In the genomic region with DNA sequence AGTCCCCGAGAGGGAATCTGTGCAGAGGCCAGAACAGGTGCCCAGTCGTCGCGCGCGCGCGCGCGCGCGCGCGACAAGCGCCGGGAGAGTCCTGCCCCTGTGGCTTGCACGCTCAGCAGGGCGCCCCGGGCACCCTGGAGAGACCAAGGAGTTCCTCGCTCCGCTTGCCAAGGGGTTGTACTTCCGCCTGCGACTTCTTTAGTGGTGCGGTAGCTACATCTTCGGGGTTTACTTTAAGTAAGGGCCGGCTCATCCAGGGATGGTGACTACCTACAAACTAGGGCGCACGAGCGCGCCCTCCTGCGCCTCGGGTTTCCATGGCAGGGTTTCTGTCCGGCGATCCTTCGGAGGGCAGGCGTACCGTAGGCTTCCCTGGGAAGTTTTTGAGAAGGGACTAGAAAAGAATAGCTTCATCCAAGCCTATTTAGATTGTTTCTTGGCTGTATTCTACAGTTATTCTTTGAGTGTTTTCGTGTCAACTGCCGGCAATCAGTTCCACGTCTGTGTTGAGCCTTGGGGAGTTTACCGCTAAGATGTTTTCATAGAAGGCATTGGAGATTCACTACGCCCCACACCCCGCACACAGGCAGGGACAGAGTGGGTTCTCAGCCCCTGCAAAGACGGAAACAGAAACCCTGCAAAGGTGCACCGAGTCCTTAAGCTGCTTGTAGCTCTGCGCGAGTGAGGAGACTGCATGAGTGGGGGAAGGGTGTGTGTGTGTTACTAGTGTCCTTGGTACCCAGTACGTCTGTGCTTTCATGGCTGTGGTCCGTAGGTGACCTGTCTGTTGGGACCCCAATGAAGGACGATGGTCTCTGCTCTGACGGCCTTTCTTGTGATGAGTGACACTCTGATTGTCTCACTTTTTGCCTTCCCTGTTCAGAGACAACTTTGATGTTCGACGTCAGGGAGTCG, we compare ENCODE assay signal across 8 cellular contexts. TPM values are rescaled to one million over a fixed set of nuclear protein-coding genes. Genes with fewer than 3 reads are reported as not detected.
DNase-seq lines count a peak whose midpoint lies in the region; ATAC-seq, FAIRE-seq and TF ChIP-seq lines count a peak whose summit lies in the region.

No MANE protein-coding gene starts in this region.

- H3K27ac ChIP-seq in HepG2 (ENCODE audit: extremely low read length, insufficient read depth, low read length): no peak overlapping the region
- no peak overlapping the region for H3K27ac ChIP-seq in right lobe of liver
- no peak overlapping the region for H3K27ac ChIP-seq in kidney (ENCODE audit: low read depth in 2 of 2, low read length in 2 of 2)
- peak overlapping the region in 1 of 2 donors; percentile 25 for H3K27ac ChIP-seq in thoracic aorta

- CTCF ChIA-PET in HepG2 (lab: Yijun Ruan, JAX; ENCODE audit: low intra/inter-chr PET ratio, low total read pairs): no interaction called here

- TF ChIP-seq POLR2A in HepG2 (IDR thresholded peaks at IDR 0.05; ENCODE audit: insufficient read depth in 1 of 2, low read depth in 2 of 2, low read length in 2 of 2) (no peak), right lobe of liver (IDR thresholded peaks at IDR 0.05) (no peak)

- in situ Hi-C loops in HepG2 (cut with HindIII; ENCODE audit: extremely low pct_ligation_motif_present, low pct_unique_long_range_greater_than_20kb) (no loop called here), GM13976 (cut with MboI; ENCODE audit: low sequenced_read_pairs, unreplicated experiment) (no loop called here)

- 10% methylated on average over 26 of the region's 54 CpGs for WGBS in HepG2 (ENCODE audit: low lambda C conversion rate)
- WGBS in right lobe of liver (ENCODE audit: insufficient coverage, low coverage, low lambda C conversion rate, missing lambda C conversion rate): 0% methylated on average over 31 of the region's 54 CpGs

- TF ChIP-seq CTCF in HepG2 (CRISPR knock-in tag; IDR thresholded peaks at IDR 0.05) (0 out of 2 replicates have a peak, but pooled peaks have one; percentile 4), right lobe of liver (IDR thresholded peaks at IDR 0.05) (no peak), kidney (IDR thresholded peaks at IDR 0.05; ENCODE audit: borderline replicate concordance, extremely low read depth, insufficient read depth) (no peak), thoracic aorta (IDR thresholded peaks at IDR 0.05) (no peak), GM13976 (IDR thresholded peaks at IDR 0.05; ENCODE audit: borderline replicate concordance, control extremely low read depth, extremely low read depth, insufficient read depth, missing control alignments) (no peak)

- no peaks in the 10 kb centered on the region for H3K9me3 ChIP-seq in HepG2 (ENCODE audit: low read length)
- H3K9me3 ChIP-seq in right lobe of liver: no peaks in the 10 kb centered on the region
- peaks cover 5% of the 10 kb centered on the region for H3K9me3 ChIP-seq in adipocyte (ENCODE audit: control insufficient read depth, low read length)
- no peaks in the 10 kb centered on the region for H3K9me3 ChIP-seq in kidney (ENCODE audit: control insufficient read depth in 1 of 2, low read length in 2 of 2)
- H3K9me3 ChIP-seq in thoracic aorta: no peaks in the 10 kb centered on the region

- ATAC-seq in HepG2 (peak; percentile 14), right lobe of liver (no peak), thoracic aorta (ENCODE audit: insufficient number of reproducible peaks, low FRiP score, low read depth) (no peak), GM18520 (IDR thresholded peaks at IDR 0.05; ENCODE audit: unreplicated experiment) (no peak)

- peaks cover 38% of the 10 kb centered on the region for H3K4me1 ChIP-seq in HepG2 (ENCODE audit: insufficient read depth, low read length)
- peaks cover 0 to 44% (median 14%) of the 10 kb centered on the region in 4 donors for H3K4me1 ChIP-seq in right lobe of liver
- H3K4me1 ChIP-seq in adipocyte (ENCODE audit: control insufficient read depth, insufficient read depth, low read length): peaks cover 14% of the 10 kb centered on the region
- H3K4me1 ChIP-seq in kidney (ENCODE audit: control insufficient read depth in 1 of 2, insufficient read depth in 1 of 2, low read depth in 1 of 2, low read length in 2 of 2): peaks cover 13 to 37% of the 10 kb centered on the region in 2 donors
- H3K4me1 ChIP-seq in thoracic aorta (ENCODE audit: control insufficient read depth in 1 of 2, low read depth in 2 of 2): peaks cover 40 to 56% of the 10 kb centered on the region in 2 donors

- H3K9ac ChIP-seq in HepG2 (ENCODE audit: insufficient read depth, low read depth, low read length) (no peak overlapping the region), adipocyte (ENCODE audit: low read length) (no peak overlapping the region), kidney (ENCODE audit: low read length in 2 of 2) (no peak overlapping the region)

- H3K4me2 ChIP-seq in HepG2 (ENCODE audit: low read depth, low read length): peak overlapping the region; percentile 84

- H3K79me2 ChIP-seq in HepG2 (ENCODE audit: insufficient read depth, low read length): no peaks in the 10 kb centered on the region

- BruUV-seq in HepG2 (replicated peaks; lab: Mats Ljungman, UMichigan): no TSS peak

- TF ChIP-seq RAD21 in HepG2 (CRISPR knock-in tag; IDR thresholded peaks at IDR 0.05): no peak

- no peak overlapping the region for H2AFZ ChIP-seq in HepG2 (ENCODE audit: low read length)

- DNase-seq in HepG2 (ENCODE audit: low spot score) (no peak), right lobe of liver (no peak), NCI-H226 (peak; percentile 77), adipocyte (ENCODE audit: low read depth) (no peak), kidney (no peak), thoracic aorta (ENCODE audit: low spot score) (no peak), GM13976 (ENCODE audit: low spot score) (no peak)

- POLR2A ChIA-PET in HepG2 (lab: Yijun Ruan, JAX): interaction anchor here (0.7 kb wide), 1 partner anchor 781 kb away, joined by 3 read pairs; no protein-coding TSS in a partner anchor

- H3K36me3 ChIP-seq in HepG2 (replicated peaks in 1 of 2; ENCODE audit: control insufficient read depth in 1 of 2, insufficient read depth in 2 of 2, low read length in 2 of 2): no peaks in the 10 kb centered on the region
- no peaks in the 10 kb centered on the region for H3K36me3 ChIP-seq in right lobe of liver
- no peaks in the 10 kb centered on the region for H3K36me3 ChIP-seq in adipocyte (ENCODE audit: control insufficient read depth, insufficient read depth, low read length, severe bottlenecking)
- no peaks in the 10 kb centered on the region for H3K36me3 ChIP-seq in kidney (ENCODE audit: control insufficient read depth in 1 of 2, insufficient read depth in 2 of 2, low read length in 2 of 2)
- H3K36me3 ChIP-seq in thoracic aorta: no peaks in the 10 kb centered on the region

- peaks cover 15% of the 10 kb centered on the region; the same call in 1 of the 2 replicates for H4K20me1 ChIP-seq in HepG2 (ENCODE audit: insufficient read depth, low read length)

- TF ChIP-seq EP300 in HepG2 (IDR thresholded peaks at IDR 0.05; ENCODE audit: low read depth in 2 of 2, low read length in 2 of 2) (no peak), HepG2 (CRISPR knock-in tag; IDR thresholded peaks at IDR 0.05; ENCODE audit: borderline replicate concordance) (no peak)

- H3K27me3 ChIP-seq in HepG2 (ENCODE audit: control insufficient read depth in 1 of 2, insufficient read depth in 2 of 2, low read length in 2 of 2) (peaks cover 18 to 83% of the 10 kb centered on the region in 2 experiments), right lobe of liver (peaks cover 15 to 78% of the 10 kb centered on the region in 2 donors), adipocyte (replicated peaks; ENCODE audit: control insufficient read depth, insufficient read depth, low read length) (peaks cover 71% of the 10 kb centered on the region), thoracic aorta (replicated peaks; ENCODE audit: insufficient read depth) (peaks cover 42% of the 10 kb centered on the region)

- FAIRE-seq in HepG2 (lab: Jason Lieb, UNC) (no peak), kidney (lab: Jason Lieb, UNC) (no peak)

- intact Hi-C loops in HepG2 (cut with micrococcal nuclease; ENCODE audit: unreplicated experiment) (no loop called here), right lobe of liver (cut with DNase I) (no loop called here), kidney (cut with DNase I) (no loop called here)

- H3K4me3 ChIP-seq in HepG2 (replicated peaks in 1 of 3; ENCODE audit: insufficient read depth in 1 of 3, low read depth in 2 of 3, low read length in 3 of 3) (peak overlapping the region; percentile 36 to 69 (median 50); a peak in 4 of 6 replicates), right lobe of liver (peak overlapping the region in 1 of 3 donors; percentile 56), adipocyte (ENCODE audit: low read length) (peak overlapping the region; percentile 76), kidney (ENCODE audit: low read length in 2 of 2) (peak overlapping the region; percentile 23 to 39), thoracic aorta (peak overlapping the region; percentile 79)

RNA-seq across cellular contexts. Expression of gene LHX4, which starts 1.7 kb away (rescaled TPM):
- total RNA-seq in HepG2 (2016; rRNA removed; fragmentation: Illumina TruSeq; extraction: Trizol): 0.03 and 0.07 TPM in 2 replicates
- not detected in 2 replicates for total RNA-seq in HepG2 (2016; cell fraction: cytosol; rRNA removed; fragmentation: Illumina TruSeq; extraction: Trizol; ENCODE audit: low read depth)
- total RNA-seq in HepG2 (2016; cell fraction: insoluble cytoplasmic fraction; rRNA removed; fragmentation: Illumina TruSeq; extraction: Trizol): 0.03 and 0.13 TPM in 2 replicates
- 0.03 TPM in 1 of 2 replicates, not detected in the other for total RNA-seq in HepG2 (2016; cell fraction: membrane; rRNA removed; fragmentation: Illumina TruSeq; extraction: Trizol)
- not detected in 2 replicates for total RNA-seq in HepG2 (2016; cell fraction: nucleus; rRNA removed; fragmentation: Illumina TruSeq; extraction: Trizol)
- 0.03 and 0.05 TPM in 2 replicates for polyA plus RNA-seq in HepG2 (2011; rRNA removed)
- polyA plus RNA-seq in HepG2 (2011; cell fraction: cytosol; rRNA removed): 0.03 and 0.05 TPM in 2 replicates
- polyA plus RNA-seq in HepG2 (2011; cell fraction: nucleus; rRNA removed): 0.02 and 0.03 TPM in 2 replicates
- 0.47 and 0.60 TPM in 2 replicates for polyA plus RNA-seq in HepG2 (2012)
- not detected in 2 replicates for polyA plus RNA-seq in HepG2 (2016; cell fraction: cytosol; fragmentation: Illumina TruSeq; extraction: Trizol; ENCODE audit: low read depth)
- 0.17 TPM in 1 of 2 replicates, not detected in the other for polyA plus RNA-seq in HepG2 (2016; cell fraction: insoluble cytoplasmic fraction; fragmentation: Illumina TruSeq; extraction: Trizol; ENCODE audit: low read depth)
- 0.03 and 0.22 TPM in 2 replicates for polyA plus RNA-seq in HepG2 (2016; cell fraction: membrane; fragmentation: Illumina TruSeq; extraction: Trizol; ENCODE audit: low read depth)
- 0.07 and 0.09 TPM in 2 replicates for polyA plus RNA-seq in HepG2 (2016; cell fraction: nucleus; fragmentation: Illumina TruSeq; extraction: Trizol; ENCODE audit: insufficient read depth, low read depth)
- polyA minus RNA-seq in HepG2 (2011; rRNA and poly(A)+ RNA removed; ENCODE audit: low replicate concordance): 0.96 and 2.5 TPM in 2 replicates
- not detected in 2 replicates for polyA minus RNA-seq in HepG2 (2011; cell fraction: cytosol; rRNA and poly(A)+ RNA removed)
- polyA minus RNA-seq in HepG2 (2011; cell fraction: nucleus; rRNA and poly(A)+ RNA removed): 0.12 TPM in 1 of 2 replicates, not detected in the other
- total RNA-seq in right lobe of liver: not detected
- total RNA-seq in kidney: not detected
- polyA plus RNA-seq in kidney (ENCODE audit: insufficient read depth, low read depth, low replicate concordance): 0.37 TPM
- not detected for total RNA-seq in thoracic aorta
